Comparison of ENCODE assay signal across 10 cellular contexts in genomic region chr4:153974452-153974851, GRCh38.
"Had no signal": no experiment of that assay in that cellular context is flagged by ENCODE, and none has a peak within 500 bp of the region (broad histone marks: within the 10 kb centered on the region; RNA-seq: fewer than 3 reads in every experiment).

No MANE protein-coding gene starts in this region.

- H3K4me2 ChIP-seq: GM23338, KMS-11 had no signal

- H3K4me3 ChIP-seq: GM23338 had no signal

- H3K27ac Mint-ChIP-seq: GM23338, H9, HFFc6 had no signal

- H3K4me1 Mint-ChIP-seq: GM23338, H9 had no signal

- ATAC-seq: GM23338 had no signal

- H3K9ac ChIP-seq: KMS-11 had no signal

- DNase-seq: H9, HCEC 1CT, HFFc6, IMR-90, KBM-7 had no signal

- FAIRE-seq: H1, H54 had no signal

- H3K27ac ChIP-seq: HL-60, KMS-11 had no signal

- H3K4me3 Mint-ChIP-seq: GM23338, H9, HFFc6 had no signal

- H2AFZ ChIP-seq: GM23338 had no signal
